In genomic region chr15:41494922-41495735, GRCh38 we compare ENCODE assay signal across 8 cellular contexts. TPM values are rescaled to one million over a fixed set of nuclear protein-coding genes. Genes with fewer than 3 reads are reported as not detected.
A peak's percentile ranks its signal among the peaks of the same experiment; 100 is the strongest.
DNase-seq lines count a peak whose midpoint lies in the region; ATAC-seq and TF ChIP-seq lines count a peak whose summit lies in the region.
"Had no signal": no experiment of that assay in that cellular context is flagged by ENCODE, and none has a peak within 500 bp of the region (broad histone marks: within the 10 kb centered on the region; RNA-seq: fewer than 3 reads in every experiment).

No MANE protein-coding gene starts in this region.

- peaks cover 32% of the 10 kb centered on the region for H3K27me3 Mint-ChIP-seq in activated T-helper 1 cell treated with anti-CD3 and anti-CD28 coated beads, Interleukin-12 subunit alpha, Interleukin-12 subunit beta, Interleukin-2, Interleukin-4 antibody, amounts not matched to agents 30 ng/mL and 10 ng/mL and 1 ng/mL, durations not matched to agents 14 hours and 24 hours and 36 hours (ENCODE audit: insufficient read depth)
- H3K27me3 Mint-ChIP-seq in immature natural killer cell (ENCODE audit: low read depth in 3 of 3): peaks cover 24 to 29% (median 24%) of the 10 kb centered on the region in 3 donors

- no peak for TF ChIP-seq CTCF in HCT116 (IDR thresholded peaks at IDR 0.05 in 2 of 3, conservative IDR thresholded peaks at IDR 0.05 in 1 of 3; ENCODE audit: borderline replicate concordance in 1 of 3, insufficient read depth in 1 of 3, low read depth in 2 of 3, low read length in 2 of 3)

- no peak for ATAC-seq in HCT116
- ATAC-seq: foreskin keratinocyte had no signal

- H3K4me1 ChIP-seq in HCT116 (ENCODE audit: control insufficient read depth in 1 of 2, insufficient read depth in 2 of 2, low read length in 2 of 2): peaks cover 29 to 44% of the 10 kb centered on the region in 2 experiments

- H3K9me3 Mint-ChIP-seq in activated T-helper 1 cell treated with anti-CD3 and anti-CD28 coated beads, Interleukin-12 subunit alpha, Interleukin-12 subunit beta, Interleukin-2, Interleukin-4 antibody, amounts not matched to agents 30 ng/mL and 10 ng/mL and 1 ng/mL, durations not matched to agents 14 hours and 24 hours and 36 hours: peaks cover 3% of the 10 kb centered on the region
- peaks cover 0 to 2% (median 0%) of the 10 kb centered on the region in 6 donors for H3K9me3 Mint-ChIP-seq in immature natural killer cell

- TF ChIP-seq RAD21 in HCT116 (IDR thresholded peaks at IDR 0.05; ENCODE audit: low read depth): no peak

- H3K4me1 Mint-ChIP-seq in activated T-helper 1 cell treated with anti-CD3 and anti-CD28 coated beads, Interleukin-12 subunit alpha, Interleukin-12 subunit beta, Interleukin-2, Interleukin-4 antibody, amounts not matched to agents 30 ng/mL and 10 ng/mL and 1 ng/mL, durations not matched to agents 14 hours and 24 hours and 36 hours (ENCODE audit: low read depth): peaks cover 33% of the 10 kb centered on the region
- peaks cover 7 to 9% of the 10 kb centered on the region in 2 donors for H3K4me1 Mint-ChIP-seq in immature natural killer cell

- H3K4me2 ChIP-seq in HCT116 (ENCODE audit: low read length): peak overlapping the region; percentile 91

- POLR2A ChIA-PET in HCT116 (lab: Charles Lee): no interaction called here

- no TSS peak for BruUV-seq in HCT116 (replicated peaks; lab: Mats Ljungman, UMichigan)

- H3K9me2 ChIP-seq in HCT116 (ENCODE audit: insufficient read depth): no peaks in the 10 kb centered on the region

- peaks cover 4% of the 10 kb centered on the region for H3K36me3 Mint-ChIP-seq in activated T-helper 1 cell treated with anti-CD3 and anti-CD28 coated beads, Interleukin-12 subunit alpha, Interleukin-12 subunit beta, Interleukin-2, Interleukin-4 antibody, amounts not matched to agents 30 ng/mL and 10 ng/mL and 1 ng/mL, durations not matched to agents 14 hours and 24 hours and 36 hours (ENCODE audit: low read depth)
- H3K36me3 Mint-ChIP-seq in immature natural killer cell: peaks cover 0 to 3% (median 0%) of the 10 kb centered on the region in 3 donors

- RAD21 ChIA-PET in HCT116 (lab: Charles Lee; ENCODE audit: low non-redundant PET in 1 of 2, low total read pairs in 2 of 2, uncharacterized antibody in 2 of 2, unreplicated experiment in 2 of 2): interaction anchor here in 1 of 2 experiments (0.6 kb wide), 1 partner anchor 79 kb away, joined by 3 read pairs; no protein-coding TSS in a partner anchor

- peak overlapping the region; percentile 34 for H3K27ac Mint-ChIP-seq in activated T-helper 1 cell treated with anti-CD3 and anti-CD28 coated beads, Interleukin-12 subunit alpha, Interleukin-12 subunit beta, Interleukin-2, Interleukin-4 antibody, amounts not matched to agents 30 ng/mL and 10 ng/mL and 1 ng/mL, durations not matched to agents 14 hours and 24 hours and 36 hours
- no peak overlapping the region for H3K27ac Mint-ChIP-seq in immature natural killer cell

- H3K4me3 ChIP-seq in HCT116 (replicated peaks in 1 of 2; ENCODE audit: low read depth in 1 of 2, low read length in 2 of 2): no peak overlapping the region

- no peak overlapping the region for H2AFZ ChIP-seq in HCT116 (ENCODE audit: low read depth, low read length, poor library complexity, severe bottlenecking)

- no peak for TF ChIP-seq POLR2A in HCT116 (IDR thresholded peaks at IDR 0.05; ENCODE audit: borderline replicate concordance, extremely low read depth, insufficient read depth, insufficient read length)

- no peaks in the 10 kb centered on the region for H3K27me3 ChIP-seq in HCT116 (ENCODE audit: insufficient read depth, low read length)

- H3K79me2 ChIP-seq in HCT116 (ENCODE audit: insufficient read depth, low read length): no peaks in the 10 kb centered on the region

- H3K36me3 ChIP-seq in HCT116 (ENCODE audit: control insufficient read depth in 1 of 2, insufficient read depth in 2 of 2, low read length in 2 of 2): no peaks in the 10 kb centered on the region

- H3K9ac ChIP-seq in HCT116 (ENCODE audit: low read length): no peak overlapping the region

- intact Hi-C loops in HCT116 (cut with micrococcal nuclease): no loop called here
- intact Hi-C loops in activated T-helper 1 cell treated with anti-CD3 and anti-CD28 coated beads, Interleukin-12 subunit alpha, Interleukin-12 subunit beta, Interleukin-2, Interleukin-4 antibody, amounts not matched to agents 30 ng/mL and 10 ng/mL and 1 ng/mL, durations not matched to agents 14 hours and 24 hours and 36 hours (cut with micrococcal nuclease): loop anchor here (5.0 to 10.0 kb wide), 11 partner anchors 62 to 570 kb away; partner anchors contain the start of genes DLL4, EHD4, INO80 and JMJD7

- H3K27ac ChIP-seq in HCT116 (ENCODE audit: low read depth, low read length): no peak overlapping the region
- H3K27ac ChIP-seq: foreskin keratinocyte had no signal

- DNase-seq in HCT116 (ENCODE audit: low read depth, low spot score) (no peak), immature natural killer cell (no peak), DMS 273 treated with DMSO at 0.1 percent for 48 hours (lab: John Stamatoyannopoulos, UW) (no peak), COR-L47 (lab: John Stamatoyannopoulos, UW) (no peak), NOMO-1 treated with dmso at 0.1 percent for 144 hours (lab: John Stamatoyannopoulos, UW; ENCODE audit: unreplicated experiment) (no peak)
- no peak for DNase-seq in activated T-helper 1 cell treated with anti-CD3 and anti-CD28 coated beads, Interleukin-12 subunit alpha, Interleukin-12 subunit beta, Interleukin-2, Interleukin-4 antibody, amounts not matched to agents 30 ng/mL and 10 ng/mL and 1 ng/mL, durations not matched to agents 14 hours and 24 hours and 36 hours (ENCODE audit: low spot score)
- DNase-seq in stimulated activated naive CD4-positive, alpha-beta T cell (lab: John Stamatoyannopoulos, UW): peak in 4 of 6 experiments; percentile 11 to 68 (median 29)
- DNase-seq: foreskin keratinocyte had no signal

- H3K4me3 Mint-ChIP-seq in activated T-helper 1 cell treated with anti-CD3 and anti-CD28 coated beads, Interleukin-12 subunit alpha, Interleukin-12 subunit beta, Interleukin-2, Interleukin-4 antibody, amounts not matched to agents 30 ng/mL and 10 ng/mL and 1 ng/mL, durations not matched to agents 14 hours and 24 hours and 36 hours: peak overlapping the region; percentile 57
- peak overlapping the region; percentile 53 to 74 (median 66) for H3K4me3 Mint-ChIP-seq in immature natural killer cell

- H4K20me1 ChIP-seq in HCT116 (ENCODE audit: insufficient read depth): no peaks in the 10 kb centered on the region

- CTCF ChIA-PET in HCT116 (lab: Charles Lee): no interaction called here

- no peaks in the 10 kb centered on the region for H3K9me3 ChIP-seq in HCT116 (ENCODE audit: control insufficient read depth in 1 of 2, insufficient read depth in 1 of 2, low read depth in 1 of 2, low read length in 2 of 2)

TF ChIP-seq in HCT116, 20 proteins besides CTCF, POLR2A, EP300 and RAD21:
- TF ChIP-seq CBX3 (IDR thresholded peaks at IDR 0.05; ENCODE audit: low read depth): no peak
- no peak for TF ChIP-seq CEBPB (IDR thresholded peaks at IDR 0.05; ENCODE audit: low read depth)
- TF ChIP-seq SP1 (IDR thresholded peaks at IDR 0.05; ENCODE audit: low read depth): no peak
- no peak for TF ChIP-seq ZFX (IDR thresholded peaks at IDR 0.05)

RNA-seq across cellular contexts. Expression of gene ITPKA, which starts 1.5 kb away (rescaled TPM):
- 10.8 TPM for total RNA-seq in HCT116 (2021; ENCODE audit: unreplicated experiment)
- 12.5 and 17.8 TPM in 2 replicates for polyA plus RNA-seq in HCT116 (2012)
- total RNA-seq in activated T-helper 1 cell treated with anti-CD3 and anti-CD28 coated beads, Interleukin-12 subunit alpha, Interleukin-12 subunit beta, Interleukin-2, Interleukin-4 antibody, amounts not matched to agents 30 ng/mL and 10 ng/mL and 1 ng/mL, durations not matched to agents 14 hours and 24 hours and 36 hours: 2.8 and 3.1 TPM in 2 replicates
- not detected for polyA plus RNA-seq in immature natural killer cell

RNA-seq across cellular contexts. Expression of gene LTK, which starts 18.5 kb away (rescaled TPM):
- 9.2 TPM for total RNA-seq in HCT116 (2021; ENCODE audit: unreplicated experiment)
- 7.0 and 7.5 TPM in 2 replicates for polyA plus RNA-seq in HCT116 (2012)
- total RNA-seq in activated T-helper 1 cell treated with anti-CD3 and anti-CD28 coated beads, Interleukin-12 subunit alpha, Interleukin-12 subunit beta, Interleukin-2, Interleukin-4 antibody, amounts not matched to agents 30 ng/mL and 10 ng/mL and 1 ng/mL, durations not matched to agents 14 hours and 24 hours and 36 hours: 0.13 TPM in 1 of 2 replicates, not detected in the other
- under 1 TPM in 1 of 3 donors, not detected in 2; 0.48 TPM for polyA plus RNA-seq in immature natural killer cell
- total RNA-seq: foreskin keratinocyte had no signal
- polyA plus RNA-seq: foreskin keratinocyte had no signal

RNA-seq across cellular contexts. Expression of gene RPAP1, which starts 48.9 kb away (rescaled TPM):
- total RNA-seq in HCT116 (2021; ENCODE audit: unreplicated experiment): 46.4 TPM
- 25.4 and 26.3 TPM in 2 replicates for polyA plus RNA-seq in HCT116 (2012)
- 52.4 and 58.1 TPM in 2 replicates for total RNA-seq in activated T-helper 1 cell treated with anti-CD3 and anti-CD28 coated beads, Interleukin-12 subunit alpha, Interleukin-12 subunit beta, Interleukin-2, Interleukin-4 antibody, amounts not matched to agents 30 ng/mL and 10 ng/mL and 1 ng/mL, durations not matched to agents 14 hours and 24 hours and 36 hours
- 10 to 100 TPM in 1 of 3 donors, 1 to 10 TPM in 2; 3.7 to 15.0 (median 4.9) TPM for polyA plus RNA-seq in immature natural killer cell

Comparison
In these comparisons a context has a peak if more than half of its experiments do, and no peak if none do; other contexts are left out.
1. DNase-seq: peak in stimulated activated naive CD4-positive, alpha-beta T cell (4 of 6); none in HCT116 (single experiment), activated T-helper 1 cell treated with anti-CD3 and anti-CD28 coated beads, Interleukin-12 subunit alpha, Interleukin-12 subunit beta, Interleukin-2, Interleukin-4 antibody, amounts not matched to agents 30 ng/mL and 10 ng/mL and 1 ng/mL, durations not matched to agents 14 hours and 24 hours and 36 hours (single experiment), immature natural killer cell (0 of 3), DMS 273 treated with DMSO at 0.1 percent for 48 hours (single experiment), COR-L47 (single experiment) and NOMO-1 treated with dmso at 0.1 percent for 144 hours (single experiment).